ENCODE assay signal across 15 cellular contexts in genomic region chr10:48469516-48470020, GRCh38.
DNase-seq lines count a peak whose midpoint lies in the region; ATAC-seq and TF ChIP-seq lines count a peak whose summit lies in the region.
"Had no signal": no experiment of that assay in that cellular context is flagged by ENCODE, and none has a peak within 500 bp of the region (broad histone marks: within the 10 kb centered on the region; RNA-seq: fewer than 3 reads in every experiment).

No MANE protein-coding gene starts in this region.

- ATAC-seq in left lobe of liver (no peak), HG03571 (IDR thresholded peaks at IDR 0.05; ENCODE audit: unreplicated experiment) (no peak), heart left ventricle (no peak)
- ATAC-seq: activated CD4-positive, alpha-beta T cell treated with anti-CD3 and anti-CD28 coated beads for 36 hours; stimulated activated naive B cell treated with anti-CD40 and anti-IgM and Interleukin-4, amounts not matched to agents 10 μg/mL and 1 μg/mL and 100 μg/mL, for 72 hours had no signal

- peaks cover 0 to 28% (median 11%) of the 10 kb centered on the region in 3 donors for H3K27me3 ChIP-seq in stomach
- H3K27me3 ChIP-seq in heart left ventricle: peaks cover 0 to 5% (median 0%) of the 10 kb centered on the region in 9 donors

- no peak overlapping the region for H3K27ac Mint-ChIP-seq in activated T-cell treated with anti-CD3 and anti-CD28 coated beads, Interleukin-2, amount 50 U/mL, for 24 hours
- H3K27ac Mint-ChIP-seq: activated CD4-positive, alpha-beta T cell treated with anti-CD3 and anti-CD28 coated beads for 36 hours; stimulated activated naive B cell treated with anti-CD40 and anti-IgM and Interleukin-4, amounts not matched to agents 10 μg/mL and 1 μg/mL and 100 μg/mL, for 72 hours had no signal

- peak; percentile 22 for DNase-seq in activated T-cell treated with anti-CD3 and anti-CD28 coated beads, Interleukin-2, amount 50 U/mL, for 24 hours
- DNase-seq in activated T-cell treated with anti-CD3 and anti-CD28 coated beads for 4 hours: no peak
- DNase-seq in OCI-M1 (lab: John Stamatoyannopoulos, UW): peak; percentile 60
- DNase-seq in left lobe of liver (ENCODE audit: low spot score): peak; percentile 18
- peak; percentile 2 for DNase-seq in stomach
- DNase-seq in heart left ventricle: no peak
- DNase-seq in activated naive CD4-positive, alpha-beta T cell (lab: John Stamatoyannopoulos, UW): no peak
- DNase-seq: activated CD4-positive, alpha-beta T cell treated with anti-CD3 and anti-CD28 coated beads for 36 hours; NCI-H1105; NCI-H2171 treated with DMSO at 0.1 percent for 48 hours; SIG-M5; stimulated activated naive B cell treated with anti-CD40 and anti-IgM and Interleukin-4, amounts not matched to agents 10 μg/mL and 1 μg/mL and 100 μg/mL, for 72 hours; upper lobe of left lung had no signal

- H3K9me3 ChIP-seq in stomach (no peaks in the 10 kb centered on the region), heart left ventricle (no peaks in the 10 kb centered on the region)
- H3K9me3 ChIP-seq: upper lobe of left lung had no signal

- no peaks in the 10 kb centered on the region for H3K36me3 Mint-ChIP-seq in activated T-cell treated with anti-CD3 and anti-CD28 coated beads, Interleukin-2, amount 50 U/mL, for 24 hours (ENCODE audit: low read depth)

- H3K4me1 ChIP-seq in stomach: peaks cover 0 to 15% (median 6%) of the 10 kb centered on the region in 4 donors
- H3K4me1 ChIP-seq in heart left ventricle: peaks cover 0 to 35% (median 18%) of the 10 kb centered on the region in 12 donors

- intact Hi-C loops in stomach (cut with DNase I; ENCODE audit: low total_unique reads) (no loop called here), heart left ventricle (cut with DNase I) (no loop called here)

- no peaks in the 10 kb centered on the region for H3K4me1 Mint-ChIP-seq in activated T-cell treated with anti-CD3 and anti-CD28 coated beads, Interleukin-2, amount 50 U/mL, for 24 hours (ENCODE audit: low read depth)
- H3K4me1 Mint-ChIP-seq: activated CD4-positive, alpha-beta T cell treated with anti-CD3 and anti-CD28 coated beads for 36 hours; stimulated activated naive B cell treated with anti-CD40 and anti-IgM and Interleukin-4, amounts not matched to agents 10 μg/mL and 1 μg/mL and 100 μg/mL, for 72 hours had no signal

- H3K27ac ChIP-seq in stomach (no peak overlapping the region), heart left ventricle (no peak overlapping the region)
- H3K27ac ChIP-seq: upper lobe of left lung had no signal

- TF ChIP-seq POLR2A in stomach (IDR thresholded peaks at IDR 0.05): no peak
- no peak for TF ChIP-seq POLR2A in heart left ventricle (IDR thresholded peaks at IDR 0.05)

- H3K36me3 ChIP-seq in stomach (no peaks in the 10 kb centered on the region), heart left ventricle (no peaks in the 10 kb centered on the region)
- H3K36me3 ChIP-seq: upper lobe of left lung had no signal

- no peaks in the 10 kb centered on the region for H3K27me3 Mint-ChIP-seq in activated T-cell treated with anti-CD3 and anti-CD28 coated beads, Interleukin-2, amount 50 U/mL, for 24 hours
- H3K27me3 Mint-ChIP-seq: activated CD4-positive, alpha-beta T cell treated with anti-CD3 and anti-CD28 coated beads for 36 hours; stimulated activated naive B cell treated with anti-CD40 and anti-IgM and Interleukin-4, amounts not matched to agents 10 μg/mL and 1 μg/mL and 100 μg/mL, for 72 hours had no signal

- WGBS in stomach, 5 donors: 80 to 93% (median 91%) methylated on average over 1 to 4 of the region's 4 CpGs
- WGBS in heart left ventricle, 4 donors: 86 to 92% (median 89%) methylated on average over 4 of the region's 4 CpGs

- H3K4me3 ChIP-seq in stomach (no peak overlapping the region), heart left ventricle (no peak overlapping the region)
- H3K4me3 ChIP-seq: skin epidermis, upper lobe of left lung had no signal

- TF ChIP-seq CTCF in stomach (IDR thresholded peaks at IDR 0.05) (no peak), heart left ventricle (IDR thresholded peaks at IDR 0.05) (no peak)

- no peaks in the 10 kb centered on the region for H3K9me3 Mint-ChIP-seq in activated T-cell treated with anti-CD3 and anti-CD28 coated beads, Interleukin-2, amount 50 U/mL, for 24 hours
- H3K9me3 Mint-ChIP-seq: stimulated activated naive B cell treated with anti-CD40 and anti-IgM and Interleukin-4, amounts not matched to agents 10 μg/mL and 1 μg/mL and 100 μg/mL, for 72 hours had no signal

- TF ChIP-seq EP300 in stomach (IDR thresholded peaks at IDR 0.05): no peak

- no peak overlapping the region for H3K4me3 Mint-ChIP-seq in activated T-cell treated with anti-CD3 and anti-CD28 coated beads, Interleukin-2, amount 50 U/mL, for 24 hours
- H3K4me3 Mint-ChIP-seq: activated CD4-positive, alpha-beta T cell treated with anti-CD3 and anti-CD28 coated beads for 36 hours; stimulated activated naive B cell treated with anti-CD40 and anti-IgM and Interleukin-4, amounts not matched to agents 10 μg/mL and 1 μg/mL and 100 μg/mL, for 72 hours had no signal

Comparison
In these comparisons a context has a peak if more than half of its experiments do, and no peak if none do; other contexts are left out.
1. DNase-seq: peak in activated T-cell treated with anti-CD3 and anti-CD28 coated beads, Interleukin-2, amount 50 U/mL, for 24 hours (single experiment), OCI-M1 (single experiment), left lobe of liver (single experiment) and stomach (single experiment); none in activated T-cell treated with anti-CD3 and anti-CD28 coated beads for 4 hours (single experiment), heart left ventricle (0 of 5) and activated naive CD4-positive, alpha-beta T cell (0 of 4).